9 cellular contexts compared by ENCODE assay signal in genomic region chr1:244049142-244049968, GRCh38. TPM values are rescaled to one million over a fixed set of nuclear protein-coding genes. Genes with fewer than 3 reads are reported as not detected.
DNase-seq lines count a peak whose midpoint lies in the region; ATAC-seq and TF ChIP-seq lines count a peak whose summit lies in the region.
"Had no signal": no experiment of that assay in that cellular context is flagged by ENCODE, and none has a peak within 500 bp of the region (broad histone marks: within the 10 kb centered on the region; RNA-seq: fewer than 3 reads in every experiment).

No MANE protein-coding gene starts in this region.

- H3K27me3 ChIP-seq in endocrine pancreas (ENCODE audit: control insufficient read depth, insufficient read depth, low read length): no peaks in the 10 kb centered on the region
- no peaks in the 10 kb centered on the region for H3K27me3 ChIP-seq in subcutaneous abdominal adipose tissue (ENCODE audit: control insufficient read depth in 5 of 5, insufficient read depth in 4 of 5, low read length in 5 of 5)

- H3K36me3 Mint-ChIP-seq in osteocyte (ENCODE audit: unreplicated experiment): no peaks in the 10 kb centered on the region
- H3K36me3 Mint-ChIP-seq: brain had no signal

- ATAC-seq in mucosa of descending colon (no peak), GM21390 (IDR thresholded peaks at IDR 0.05; ENCODE audit: unreplicated experiment) (no peak)

- H3K9ac ChIP-seq in endocrine pancreas (ENCODE audit: control insufficient read depth, insufficient read depth, low read length): peak overlapping the region; percentile 70
- peak overlapping the region; percentile 17 to 76 (median 69) for H3K9ac ChIP-seq in subcutaneous abdominal adipose tissue (ENCODE audit: low read length in 5 of 5)

- peak overlapping the region; percentile 56 for H3K27ac ChIP-seq in subcutaneous abdominal adipose tissue (ENCODE audit: low read depth, low read length)

- no peaks in the 10 kb centered on the region for H3K9me3 Mint-ChIP-seq in osteocyte (ENCODE audit: unreplicated experiment)

- TF ChIP-seq CTCF in GM10266 (IDR thresholded peaks at IDR 0.05; ENCODE audit: control insufficient read depth, insufficient read depth, low read depth, missing control alignments): no peak
- TF ChIP-seq CTCF in mucosa of descending colon (IDR thresholded peaks at IDR 0.05): no peak
- no peak for TF ChIP-seq CTCF in osteocyte (IDR thresholded peaks at IDR 0.05)

- H3K4me1 Mint-ChIP-seq in osteocyte (ENCODE audit: unreplicated experiment): peaks cover 25% of the 10 kb centered on the region

- DNase-seq in GM10266 (ENCODE audit: extremely low spot score): peak; percentile 64
- peak; percentile 13 for DNase-seq in NCI-H146 treated with DMSO at 0.1 percent for 48 hours (lab: John Stamatoyannopoulos, UW; ENCODE audit: unreplicated experiment)
- peak; percentile 20 to 31 for DNase-seq in activated CD4-positive, alpha-beta T cell treated with anti-CD3 and anti-CD28 coated beads, Interleukin-2, amount 50 U/mL, for 48 hours
- peak; percentile 55 to 70 (median 68) for DNase-seq in mucosa of descending colon
- no peak for DNase-seq in osteocyte (ENCODE audit: extremely low spot score, unreplicated experiment)

- no peaks in the 10 kb centered on the region for H3K9me3 ChIP-seq in endocrine pancreas (ENCODE audit: control insufficient read depth, low read length)
- no peaks in the 10 kb centered on the region for H3K9me3 ChIP-seq in mucosa of descending colon
- H3K9me3 ChIP-seq in subcutaneous abdominal adipose tissue (ENCODE audit: control insufficient read depth in 5 of 5, low read length in 5 of 5): no peaks in the 10 kb centered on the region

- peaks cover 5% of the 10 kb centered on the region for H3K36me3 ChIP-seq in endocrine pancreas (ENCODE audit: control insufficient read depth, insufficient read depth, low read length)
- H3K36me3 ChIP-seq in mucosa of descending colon (ENCODE audit: low read depth): no peaks in the 10 kb centered on the region
- peaks cover 0 to 8% (median 7%) of the 10 kb centered on the region in 5 donors for H3K36me3 ChIP-seq in subcutaneous abdominal adipose tissue (ENCODE audit: control insufficient read depth in 5 of 5, insufficient read depth in 5 of 5, low read length in 5 of 5)

- no peak overlapping the region for H3K27ac Mint-ChIP-seq in osteocyte (ENCODE audit: unreplicated experiment)

- H3K4me1 ChIP-seq in endocrine pancreas (ENCODE audit: control insufficient read depth, insufficient read depth, low read length): peaks cover 7% of the 10 kb centered on the region
- H3K4me1 ChIP-seq in mucosa of descending colon (ENCODE audit: low read depth): peaks cover 15% of the 10 kb centered on the region
- peaks cover 0 to 48% (median 33%) of the 10 kb centered on the region in 5 donors for H3K4me1 ChIP-seq in subcutaneous abdominal adipose tissue (ENCODE audit: control insufficient read depth in 5 of 5, insufficient read depth in 5 of 5, low read length in 5 of 5)

- H3K4me3 ChIP-seq in endocrine pancreas (ENCODE audit: control insufficient read depth, insufficient read depth, low read length) (peak overlapping the region; percentile 86), mucosa of descending colon (peak overlapping the region; percentile 58), subcutaneous abdominal adipose tissue (ENCODE audit: low read depth in 1 of 5, low read length in 5 of 5) (peak overlapping the region; percentile 75 to 96 (median 85))

- intact Hi-C loops in mucosa of descending colon (cut with DNase I, micrococcal nuclease): no loop called here

- H3K27me3 Mint-ChIP-seq in osteocyte (ENCODE audit: unreplicated experiment): no peaks in the 10 kb centered on the region

- no peak overlapping the region for H3K4me3 Mint-ChIP-seq in osteocyte (ENCODE audit: unreplicated experiment)
- H3K4me3 Mint-ChIP-seq: brain had no signal

RNA-seq across cellular contexts. Expression of gene ZBTB18, which starts 1.7 kb away (rescaled TPM):
- total RNA-seq in mucosa of descending colon (10 to 100 TPM; 14.8 to 25.2 (median 19.9) TPM), osteocyte (23.0 and 24.2 TPM in 2 replicates)
